In genomic region chr6:112202639-112203341, GRCh38 we compare ENCODE assay signal across 9 cellular contexts. TPM values are rescaled to one million over a fixed set of nuclear protein-coding genes. Genes with fewer than 3 reads are reported as not detected.
A peak's percentile ranks its signal among the peaks of the same experiment; 100 is the strongest.
DNase-seq lines count a peak whose midpoint lies in the region; ATAC-seq, FAIRE-seq and TF ChIP-seq lines count a peak whose summit lies in the region.
"Had no signal": no experiment of that assay in that cellular context is flagged by ENCODE, and none has a peak within 500 bp of the region (broad histone marks: within the 10 kb centered on the region; RNA-seq: fewer than 3 reads in every experiment).

No MANE protein-coding gene starts in this region.

- no peak for DNase-seq in GM12891 (ENCODE audit: insufficient read length, low spot score)
- DNase-seq in HAP-1 (ENCODE audit: low spot score in 2 of 2): peak; percentile 50 to 84
- peak; percentile 88 for DNase-seq in NCI-H69 (lab: John Stamatoyannopoulos, UW)
- DNase-seq in right lobe of liver: no peak
- no peak for DNase-seq in stimulated activated CD4-positive, alpha-beta T cell treated with anti-CD3 and anti-CD28 coated beads, Interleukin-2, amount 100 ng/mL, for 24 hours
- no peak for DNase-seq in hippocampal formation (lab: John Stamatoyannopoulos, UW)
- no peak for DNase-seq in AML-193 (lab: John Stamatoyannopoulos, UW)
- DNase-seq in glomerular visceral epithelial cell (ENCODE audit: extremely low spot score): no peak
- DNase-seq: T1000 had no signal

- FAIRE-seq in GM12891 (lab: Jason Lieb, UNC): no peak

- in situ Hi-C loops in HAP-1 (cut with MboI; ENCODE audit: low sequenced_read_pairs): no loop called here

- intact Hi-C loops in right lobe of liver (cut with DNase I): no loop called here

- no peak for ATAC-seq in right lobe of liver

- H3K36me3 ChIP-seq in HAP-1 (replicated peaks): no peaks in the 10 kb centered on the region
- H3K36me3 ChIP-seq in right lobe of liver: no peaks in the 10 kb centered on the region

- H3K27me3 ChIP-seq in HAP-1 (ENCODE audit: low read depth): no peaks in the 10 kb centered on the region
- no peaks in the 10 kb centered on the region for H3K27me3 ChIP-seq in right lobe of liver

- TF ChIP-seq POLR2A in GM12891 (IDR thresholded peaks at IDR 0.05; ENCODE audit: low read depth, low read length) (no peak), right lobe of liver (IDR thresholded peaks at IDR 0.05) (no peak)

- TF ChIP-seq CTCF in right lobe of liver (IDR thresholded peaks at IDR 0.05): no peak

- WGBS in right lobe of liver (ENCODE audit: insufficient coverage, low coverage, low lambda C conversion rate, missing lambda C conversion rate): 60% methylated on average over 11 of the region's 12 CpGs

- H3K9me3 ChIP-seq in HAP-1 (no peaks in the 10 kb centered on the region), right lobe of liver (no peaks in the 10 kb centered on the region)

- peak overlapping the region in 2 of 3 donors; percentile 56 for H3K27ac ChIP-seq in right lobe of liver

- H3K4me1 ChIP-seq in HAP-1: peaks cover 45% of the 10 kb centered on the region
- peaks cover 0 to 20% (median 9%) of the 10 kb centered on the region in 4 donors for H3K4me1 ChIP-seq in right lobe of liver

- H3K4me3 ChIP-seq in HAP-1: no peak overlapping the region
- H3K4me3 ChIP-seq in right lobe of liver: no peak overlapping the region

TF ChIP-seq in GM12891, 5 proteins besides CTCF, POLR2A, EP300 and RAD21:
- TF ChIP-seq TAF1 (IDR thresholded peaks at IDR 0.05; ENCODE audit: low read depth, low read length): no peak
- TF ChIP-seq SPI1 (IDR thresholded peaks at IDR 0.05; ENCODE audit: low read depth, low read length): peak; percentile 65
- no peak for TF ChIP-seq POLR2AphosphoS5 (IDR thresholded peaks at IDR 0.05; ENCODE audit: low read depth, low read length)
TF ChIP-seq in GM12891: peak in this region for 1.

RNA-seq across cellular contexts. Expression of gene LAMA4, which starts 51.6 kb away (rescaled TPM):
- not detected for polyA plus RNA-seq in GM12891 (2012; ENCODE audit: low read depth, missing spikeins)
- 1 to 10 TPM; 2.9 to 8.3 (median 4.2) TPM for total RNA-seq in right lobe of liver

Comparison
In these comparisons a context has a peak if more than half of its experiments do, and no peak if none do; other contexts are left out.
1. DNase-seq: peak in HAP-1 (2 of 2) and NCI-H69 (single experiment); none in GM12891 (single experiment), right lobe of liver (0 of 3), stimulated activated CD4-positive, alpha-beta T cell treated with anti-CD3 and anti-CD28 coated beads, Interleukin-2, amount 100 ng/mL, for 24 hours (0 of 2), hippocampal formation (0 of 2), AML-193 (0 of 2) and glomerular visceral epithelial cell (single experiment).